Comparison of ENCODE assay signal across 12 cellular contexts in the genomic region with DNA sequence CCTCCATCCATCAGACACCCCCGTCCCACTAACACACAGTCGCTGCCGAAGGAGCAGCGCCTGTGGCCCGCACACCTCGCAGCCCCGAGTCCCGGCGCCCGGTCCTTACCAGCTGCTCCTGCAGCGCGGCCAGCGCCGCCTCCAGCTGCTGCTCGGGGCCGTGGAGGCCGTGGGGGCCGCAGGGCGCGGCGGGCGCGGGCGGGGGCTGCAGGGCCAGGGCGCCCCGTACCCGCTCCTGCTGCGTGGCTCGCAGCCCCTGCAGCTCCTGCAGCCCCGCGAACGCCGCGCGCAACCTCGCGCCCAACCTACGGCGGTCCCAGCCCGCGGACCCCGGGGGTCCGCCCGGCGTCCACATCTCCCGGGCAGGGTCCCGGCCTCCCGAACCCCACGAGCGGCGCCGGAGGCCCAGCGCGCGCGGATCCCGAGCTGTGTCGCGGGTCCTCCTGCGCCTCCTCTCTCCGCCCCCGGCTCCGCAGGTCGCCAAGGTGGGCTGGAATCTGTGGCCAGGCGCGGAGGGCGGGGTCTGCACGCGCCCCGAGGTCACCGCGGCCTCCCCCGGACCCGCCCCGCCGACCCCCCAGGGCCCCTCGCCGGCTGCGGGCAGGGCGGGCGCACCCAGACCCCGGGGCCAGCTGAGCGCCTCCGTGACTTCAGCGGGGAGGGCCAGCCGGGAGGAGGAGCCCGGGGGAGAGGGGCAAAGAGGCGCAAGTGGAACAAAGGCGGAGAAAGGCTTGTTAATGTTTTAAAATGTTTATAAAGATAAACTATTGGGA. TPM values are rescaled to one million over a fixed set of nuclear protein-coding genes. Genes with fewer than 3 reads are reported as not detected.
DNase-seq lines count a peak whose midpoint lies in the region; ATAC-seq, FAIRE-seq and TF ChIP-seq lines count a peak whose summit lies in the region.
"Had no signal": no experiment of that assay in that cellular context is flagged by ENCODE, and none has a peak within 500 bp of the region (broad histone marks: within the 10 kb centered on the region; RNA-seq: fewer than 3 reads in every experiment).

A gene with protein sequence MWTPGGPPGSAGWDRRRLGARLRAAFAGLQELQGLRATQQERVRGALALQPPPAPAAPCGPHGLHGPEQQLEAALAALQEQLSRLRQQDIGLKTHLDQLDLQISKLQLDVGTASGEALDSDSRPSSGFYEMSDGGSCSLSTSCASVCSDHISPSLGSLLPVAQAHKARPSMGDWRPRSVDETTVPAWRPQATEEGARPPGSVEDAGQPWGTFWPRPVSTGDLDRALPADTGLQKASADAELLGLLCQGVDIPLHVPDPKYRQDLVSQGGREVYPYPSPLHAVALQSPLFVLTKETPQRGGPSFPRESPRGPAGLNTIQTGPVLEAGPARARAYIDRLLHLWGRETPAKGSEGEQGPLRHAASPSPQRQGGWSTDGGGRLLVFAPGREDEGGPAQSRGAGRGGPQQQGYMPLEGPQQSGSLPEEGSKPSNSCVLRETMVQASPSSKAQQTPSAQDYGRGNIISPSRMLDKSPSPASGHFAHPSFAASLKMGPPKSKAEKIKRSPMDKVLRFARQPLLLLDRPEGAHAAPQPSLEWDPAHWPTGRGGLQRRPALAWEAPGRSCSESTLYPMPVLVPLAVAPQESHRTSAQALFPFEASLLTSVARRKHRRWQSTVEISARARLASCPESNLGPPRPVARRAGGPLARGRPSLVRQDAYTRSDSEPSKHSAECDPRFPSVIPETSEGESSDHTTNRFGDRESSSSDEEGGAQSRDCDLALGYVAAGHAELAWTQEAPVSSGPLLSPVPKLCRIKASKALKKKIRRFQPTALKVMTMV (minus strand): TSS at position 499 of the 773 bp plus-strand sequence. CDS start 144 bp downstream, at position 355.

- no peak for FAIRE-seq in HTR-8/SVneo (lab: Jason Lieb, UNC)
- FAIRE-seq: A204.1, frontal cortex had no signal

- no peaks in the 10 kb centered on the region for H3K36me3 ChIP-seq in cardiac muscle cell
- H3K36me3 ChIP-seq: adrenal gland had no signal

- H3K27me3 ChIP-seq in cardiac muscle cell, result peaks cover 45% of the 10 kb centered on the region

- peak in 2 of 3 experiments; percentile 68 to 85 for DNase-seq in NCI-H1417 (lab: John Stamatoyannopoulos, UW)
- no peak for DNase-seq in NCI-H1417 treated with DMSO at 0.1 percent for 48 hours (lab: John Stamatoyannopoulos, UW)
- peak; percentile 33 to 73 for DNase-seq in cardiac muscle cell (ENCODE audit: low read depth in 1 of 2, low spot score in 1 of 2)
- DNase-seq in mesothelial cell of epicardium (ENCODE audit: low spot score in 2 of 2, unreplicated experiment in 2 of 2), result no peak
- peak; percentile 25 for DNase-seq in ureter (ENCODE audit: low spot score)
- no peak for DNase-seq in NCI-H2227 (lab: John Stamatoyannopoulos, UW; ENCODE audit: unreplicated experiment)
- no peak for DNase-seq in stimulated activated naive CD8-positive, alpha-beta T cell treated with anti-CD3 and anti-CD28 coated beads, Interleukin-15, Interleukin-2, amounts not matched to agents 100 U/mL and 50 U/mL, for 24 hours
- no peak for DNase-seq in HTR-8/SVneo (ENCODE audit: insufficient read length, low spot score)
- DNase-seq: adrenal gland, SIG-M5 had no signal

- H3K4me3 Mint-ChIP-seq in mesothelial cell of epicardium, result peak within 1 kb of the TSS; percentile 75

- no peak for ATAC-seq in stimulated activated naive CD8-positive, alpha-beta T cell treated with anti-CD3 and anti-CD28 coated beads, Interleukin-15, Interleukin-2, amounts not matched to agents 100 U/mL and 50 U/mL, for 24 hours

- no peaks in the 10 kb centered on the region for H3K4me1 ChIP-seq in cardiac muscle cell (ENCODE audit: low read depth)
- H3K4me1 ChIP-seq: adrenal gland had no signal

- no peak for TF ChIP-seq CTCF in cardiac muscle cell (IDR thresholded peaks at IDR 0.05; ENCODE audit: low read depth, low read length)
- no peak for TF ChIP-seq CTCF in mesothelial cell of epicardium (IDR thresholded peaks at IDR 0.05; ENCODE audit: unreplicated experiment)

- peak within 1 kb of the TSS; percentile 55 for H3K27ac Mint-ChIP-seq in mesothelial cell of epicardium

- peak within 1 kb of the TSS; percentile 70 for H3K4me3 ChIP-seq in cardiac muscle cell

- peaks cover under 1% of the 10 kb centered on the region for H3K9me3 Mint-ChIP-seq in mesothelial cell of epicardium

- H3K9me3 ChIP-seq in cardiac muscle cell (ENCODE audit: low read depth), result no peaks in the 10 kb centered on the region
- H3K9me3 ChIP-seq: adrenal gland had no signal

- H3K36me3 Mint-ChIP-seq in mesothelial cell of epicardium, result no peaks in the 10 kb centered on the region

- peaks cover 4% of the 10 kb centered on the region for H3K27me3 Mint-ChIP-seq in mesothelial cell of epicardium (ENCODE audit: low read depth)

- peaks cover 41% of the 10 kb centered on the region for H3K4me1 Mint-ChIP-seq in mesothelial cell of epicardium

- H3K27ac ChIP-seq in cardiac muscle cell, result no peak within 1 kb of the TSS

RNA-seq across cellular contexts. Expression of the gene that starts here (rescaled TPM):
- total RNA-seq in cardiac muscle cell (0.49 and 0.71 TPM in 2 replicates), mesothelial cell of epicardium (7.3 to 8.0 TPM (median 7.4 TPM) in 3 replicates), ureter (0.94 TPM)
- 0.32 and 0.77 TPM in 2 replicates for polyA plus RNA-seq in cardiac muscle cell

Comparison
In these comparisons a context has a peak if more than half of its experiments do, and no peak if none do; other contexts are left out.
1. DNase-seq: peak in NCI-H1417 (2 of 3); none in NCI-H1417 treated with DMSO at 0.1 percent for 48 hours (single experiment), mesothelial cell of epicardium (0 of 2), NCI-H2227 (single experiment), stimulated activated naive CD8-positive, alpha-beta T cell treated with anti-CD3 and anti-CD28 coated beads, Interleukin-15, Interleukin-2, amounts not matched to agents 100 U/mL and 50 U/mL, for 24 hours (single experiment) and HTR-8/SVneo (single experiment).
2. Peak in DNase-seq and H3K4me3 ChIP-seq in cardiac muscle cell; RNA of the gene not detected or under 1 TPM.
3. Peak in DNase-seq in ureter; RNA of the gene not detected or under 1 TPM.